ENCODE assay signal across 21 cellular contexts in genomic region chrX:63889001-63889400, GRCh38.
DNase-seq lines count a peak whose midpoint lies in the region; ATAC-seq and TF ChIP-seq lines count a peak whose summit lies in the region.
"Had no signal": no experiment of that assay in that cellular context is flagged by ENCODE, and none has a peak within 500 bp of the region (broad histone marks: within the 10 kb centered on the region; RNA-seq: fewer than 3 reads in every experiment).

No MANE protein-coding gene starts in this region.

- in situ Hi-C loops in astrocyte of the spinal cord (cut with HindIII; ENCODE audit: low sequenced_read_pairs), result no loop called here

- H3K9me3 Mint-ChIP-seq in activated CD4-positive, alpha-beta memory T cell treated with anti-CD3 and anti-CD28 coated beads, Interleukin-2, amount 10 ng/mL, durations not matched to agents 7 days and 5 days, result peaks cover 8% of the 10 kb centered on the region

- no peaks in the 10 kb centered on the region for H3K27me3 Mint-ChIP-seq in activated CD4-positive, alpha-beta memory T cell treated with anti-CD3 and anti-CD28 coated beads, Interleukin-2, amount 10 ng/mL, durations not matched to agents 7 days and 5 days

- no peaks in the 10 kb centered on the region for H3K9me3 ChIP-seq in aorta (ENCODE audit: control insufficient read depth, low read length)
- H3K9me3 ChIP-seq: right lobe of liver had no signal

- H3K4me3 ChIP-seq in astrocyte of the spinal cord (ENCODE audit: low read depth, low read length) (no peak overlapping the region), aorta (ENCODE audit: low read length in 2 of 2) (no peak overlapping the region)
- H3K4me3 ChIP-seq: ascending aorta, esophagus muscularis mucosa, right lobe of liver, uterus had no signal

- H3K27ac Mint-ChIP-seq in activated CD4-positive, alpha-beta memory T cell treated with anti-CD3 and anti-CD28 coated beads, Interleukin-2, amount 10 ng/mL, durations not matched to agents 7 days and 5 days, result no peak overlapping the region

- no peaks in the 10 kb centered on the region for H3K27me3 ChIP-seq in foreskin keratinocyte
- H3K27me3 ChIP-seq in aorta (ENCODE audit: control insufficient read depth in 1 of 2, insufficient read depth in 2 of 2, low read length in 1 of 2), result no peaks in the 10 kb centered on the region
- H3K27me3 ChIP-seq: ascending aorta, esophagus muscularis mucosa, right lobe of liver, uterus had no signal

- no peak overlapping the region for H3K4me3 Mint-ChIP-seq in activated CD4-positive, alpha-beta memory T cell treated with anti-CD3 and anti-CD28 coated beads, Interleukin-2, amount 10 ng/mL, durations not matched to agents 7 days and 5 days

- no peaks in the 10 kb centered on the region for H3K4me1 Mint-ChIP-seq in activated CD4-positive, alpha-beta memory T cell treated with anti-CD3 and anti-CD28 coated beads, Interleukin-2, amount 10 ng/mL, durations not matched to agents 7 days and 5 days

- ATAC-seq in foreskin keratinocyte (no peak), aorta (ENCODE audit: low FRiP score) (no peak), HG03460 (IDR thresholded peaks at IDR 0.05; ENCODE audit: unreplicated experiment) (no peak)
- ATAC-seq: right lobe of liver had no signal

- intact Hi-C loops in aorta (cut with DNase I), result no loop called here

- DNase-seq in AG08395 (ENCODE audit: low spot score), result peak; percentile 26
- peak; percentile 10 for DNase-seq in HS-5 (ENCODE audit: low read depth)
- peak; percentile 54 for DNase-seq in astrocyte of the spinal cord (ENCODE audit: low read depth, low spot score)
- peak; percentile 20 to 62 for DNase-seq in foreskin keratinocyte
- DNase-seq in aorta, result no peak
- no peak for DNase-seq in activated CD4-positive, alpha-beta memory T cell treated with anti-CD3 and anti-CD28 coated beads, Interleukin-2, amount 10 ng/mL, durations not matched to agents 7 days and 5 days
- DNase-seq in activated CD4-positive, alpha-beta T cell treated with anti-CD3 and anti-CD28 coated beads for 48 hours, result no peak
- DNase-seq: ACHN; activated CD4-positive, CD25-positive, alpha-beta regulatory T cell treated with anti-CD3 and anti-CD28 coated beads, Interleukin-2, amount 50 U/mL, for 72 hours; activated CD8-positive, alpha-beta memory T cell treated with anti-CD3 and anti-CD28 coated beads, Interleukin-2, amount 50 U/mL, for 48 hours; hypothalamus; MV-4-11; NCI-H1930; NCI-H510A; nucleus accumbens; right lobe of liver; stimulated activated CD4-positive, alpha-beta T cell treated with anti-CD3 and anti-CD28 coated beads, Interleukin-2, amount 100 ng/mL, for 24 hours; uterus had no signal

- H3K4me1 ChIP-seq in foreskin keratinocyte (no peaks in the 10 kb centered on the region), aorta (ENCODE audit: control insufficient read depth in 1 of 2, insufficient read depth in 2 of 2, low read length in 2 of 2) (no peaks in the 10 kb centered on the region)
- H3K4me1 ChIP-seq: ascending aorta, esophagus muscularis mucosa, right lobe of liver, uterus had no signal

- H3K27ac ChIP-seq in foreskin keratinocyte, result no peak overlapping the region
- no peak overlapping the region for H3K27ac ChIP-seq in aorta (ENCODE audit: low read depth in 1 of 2, low read length in 2 of 2)
- H3K27ac ChIP-seq: ascending aorta, esophagus muscularis mucosa, right lobe of liver, uterus had no signal

- CTCF ChIA-PET in activated CD4-positive, alpha-beta memory T cell treated with anti-CD3 and anti-CD28 coated beads, Interleukin-2, amount 10 ng/mL, durations not matched to agents 7 days and 5 days (lab: Charles Lee), result no interaction called here

- no peaks in the 10 kb centered on the region for H3K36me3 Mint-ChIP-seq in activated CD4-positive, alpha-beta memory T cell treated with anti-CD3 and anti-CD28 coated beads, Interleukin-2, amount 10 ng/mL, durations not matched to agents 7 days and 5 days (ENCODE audit: low read depth)

- WGBS in aorta, 2 donors, result 6 to 28% methylated on average over 2 of the region's 2 CpGs

- no peak for TF ChIP-seq CTCF in astrocyte of the spinal cord (IDR thresholded peaks at IDR 0.05; ENCODE audit: low read depth, low read length)
- no peak for TF ChIP-seq CTCF in foreskin keratinocyte (conservative IDR thresholded peaks at IDR 0.05)

- H3K36me3 ChIP-seq in aorta (ENCODE audit: control insufficient read depth in 1 of 2, insufficient read depth in 2 of 2, low read length in 1 of 2), result no peaks in the 10 kb centered on the region
- H3K36me3 ChIP-seq: ascending aorta, esophagus muscularis mucosa, right lobe of liver, uterus had no signal

- POLR2A ChIA-PET in activated CD4-positive, alpha-beta memory T cell treated with anti-CD3 and anti-CD28 coated beads, Interleukin-2, amount 10 ng/mL, durations not matched to agents 7 days and 5 days (lab: Charles Lee), result no interaction called here

Comparison
In these comparisons a context has a peak if more than half of its experiments do, and no peak if none do; other contexts are left out.
1. DNase-seq: peak in AG08395 (single experiment), HS-5 (single experiment), astrocyte of the spinal cord (single experiment) and foreskin keratinocyte (2 of 2); none in aorta (0 of 2), activated CD4-positive, alpha-beta memory T cell treated with anti-CD3 and anti-CD28 coated beads, Interleukin-2, amount 10 ng/mL, durations not matched to agents 7 days and 5 days (single experiment) and activated CD4-positive, alpha-beta T cell treated with anti-CD3 and anti-CD28 coated beads for 48 hours (single experiment).